ENCODE assay signal across 10 cellular contexts in the genomic region with DNA sequence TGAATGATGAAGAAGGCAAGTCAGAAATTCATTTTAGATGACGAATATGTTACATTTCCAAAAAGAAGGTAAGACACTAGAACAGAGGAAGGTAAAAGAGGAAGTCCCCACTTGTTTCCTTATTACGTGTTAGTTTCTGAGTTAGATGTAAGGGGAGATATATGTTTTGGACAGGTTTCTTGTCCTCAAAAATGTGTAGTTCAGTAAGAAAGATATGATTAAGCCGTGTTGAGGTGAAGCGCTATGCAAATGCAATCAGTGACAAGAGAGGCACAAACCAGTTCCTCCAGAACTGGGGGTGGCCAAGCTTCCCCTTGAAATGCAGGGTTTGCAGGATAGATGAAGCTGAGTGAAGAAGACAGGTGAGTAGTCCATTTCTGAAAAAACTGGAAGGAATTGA.
DNase-seq lines count a peak whose midpoint lies in the region; ATAC-seq lines count a peak whose summit lies in the region.
"Had no signal": no experiment of that assay in that cellular context is flagged by ENCODE, and none has a peak within 500 bp of the region (broad histone marks: within the 10 kb centered on the region; RNA-seq: fewer than 3 reads in every experiment).

No MANE protein-coding gene starts in this region.

- peak overlapping the region; percentile 50 for H3K4me3 Mint-ChIP-seq in activated T-cell treated with anti-CD3 and anti-CD28 coated beads, Interleukin-2, amount 50 U/mL, for 4 hours
- H3K4me3 Mint-ChIP-seq in stimulated activated naive B cell treated with anti-CD40 and anti-IgM and Interleukin-4, amounts not matched to agents 10 μg/mL and 1 μg/mL and 100 μg/mL, for 72 hours = peak overlapping the region; percentile 64 to 77

- no peaks in the 10 kb centered on the region for H3K9me3 Mint-ChIP-seq in activated T-cell treated with anti-CD3 and anti-CD28 coated beads, Interleukin-2, amount 50 U/mL, for 4 hours
- peaks cover 11 to 14% of the 10 kb centered on the region in 2 donors for H3K9me3 Mint-ChIP-seq in stimulated activated naive B cell treated with anti-CD40 and anti-IgM and Interleukin-4, amounts not matched to agents 10 μg/mL and 1 μg/mL and 100 μg/mL, for 72 hours

- no peak for DNase-seq in activated T-cell treated with anti-CD3 and anti-CD28 coated beads, Interleukin-2, amount 50 U/mL, for 4 hours
- DNase-seq in activated T-cell treated with anti-CD3 and anti-CD28 coated beads, Interleukin-2, amount 50 U/mL, for 1 hour = no peak
- peak; percentile 45 to 63 for DNase-seq in activated CD4-positive, alpha-beta T cell treated with anti-CD3 and anti-CD28 coated beads, Interleukin-2, amount 50 U/mL, for 48 hours
- peak; percentile 48 for DNase-seq in stimulated activated naive B cell treated with anti-CD40 and anti-IgM and Interleukin-4, amounts not matched to agents 10 μg/mL and 1 μg/mL and 100 μg/mL, for 72 hours
- no peak for DNase-seq in occipital lobe (lab: John Stamatoyannopoulos, UW)
- no peak for DNase-seq in foreskin melanocyte
- no peak for DNase-seq in activated CD8-positive, alpha-beta memory T cell treated with anti-CD3 and anti-CD28 coated beads, Interleukin-2, amount 50 U/mL, for 4 hours
- DNase-seq: left cardiac atrium, NCI-H1694 treated with DMSO at 0.1 percent for 48 hours had no signal

- peak overlapping the region; percentile 96 for H3K27ac Mint-ChIP-seq in stimulated activated naive B cell treated with anti-CD40 and anti-IgM and Interleukin-4, amounts not matched to agents 10 μg/mL and 1 μg/mL and 100 μg/mL, for 72 hours

- H3K4me1 Mint-ChIP-seq in activated T-cell treated with anti-CD3 and anti-CD28 coated beads, Interleukin-2, amount 50 U/mL, for 4 hours (ENCODE audit: low read depth) = peaks cover 26% of the 10 kb centered on the region
- peaks cover 43 to 59% of the 10 kb centered on the region in 2 donors for H3K4me1 Mint-ChIP-seq in stimulated activated naive B cell treated with anti-CD40 and anti-IgM and Interleukin-4, amounts not matched to agents 10 μg/mL and 1 μg/mL and 100 μg/mL, for 72 hours

- no peaks in the 10 kb centered on the region for H3K36me3 Mint-ChIP-seq in activated T-cell treated with anti-CD3 and anti-CD28 coated beads, Interleukin-2, amount 50 U/mL, for 4 hours (ENCODE audit: insufficient read depth)
- H3K36me3 Mint-ChIP-seq in stimulated activated naive B cell treated with anti-CD40 and anti-IgM and Interleukin-4, amounts not matched to agents 10 μg/mL and 1 μg/mL and 100 μg/mL, for 72 hours = peaks cover 3 to 13% of the 10 kb centered on the region in 2 donors

- ATAC-seq in activated T-cell treated with anti-CD3 and anti-CD28 coated beads, Interleukin-2, amount 50 U/mL, for 4 hours = peak; percentile 74 to 78
- peak; percentile 55 for ATAC-seq in HG03469 (IDR thresholded peaks at IDR 0.05; ENCODE audit: unreplicated experiment)
- ATAC-seq in stimulated activated naive B cell treated with anti-CD40 and anti-IgM and Interleukin-4, amounts not matched to agents 10 μg/mL and 1 μg/mL and 100 μg/mL, for 72 hours (replicated peaks) = peak; percentile 83 to 86
- ATAC-seq: left cardiac atrium had no signal

- no peaks in the 10 kb centered on the region for H3K27me3 Mint-ChIP-seq in activated T-cell treated with anti-CD3 and anti-CD28 coated beads, Interleukin-2, amount 50 U/mL, for 4 hours (ENCODE audit: low read depth)
- H3K27me3 Mint-ChIP-seq in stimulated activated naive B cell treated with anti-CD40 and anti-IgM and Interleukin-4, amounts not matched to agents 10 μg/mL and 1 μg/mL and 100 μg/mL, for 72 hours = peaks cover 0 to 6% of the 10 kb centered on the region in 2 donors

Comparison
In these comparisons a context has a peak if more than half of its experiments do, and no peak if none do; other contexts are left out.
1. DNase-seq: peak in activated CD4-positive, alpha-beta T cell treated with anti-CD3 and anti-CD28 coated beads, Interleukin-2, amount 50 U/mL, for 48 hours (2 of 2) and stimulated activated naive B cell treated with anti-CD40 and anti-IgM and Interleukin-4, amounts not matched to agents 10 μg/mL and 1 μg/mL and 100 μg/mL, for 72 hours (single experiment); none in activated T-cell treated with anti-CD3 and anti-CD28 coated beads, Interleukin-2, amount 50 U/mL, for 4 hours (single experiment), activated T-cell treated with anti-CD3 and anti-CD28 coated beads, Interleukin-2, amount 50 U/mL, for 1 hour (single experiment), occipital lobe (single experiment), foreskin melanocyte (single experiment) and activated CD8-positive, alpha-beta memory T cell treated with anti-CD3 and anti-CD28 coated beads, Interleukin-2, amount 50 U/mL, for 4 hours (single experiment).
2. Peak in every context shown above with its lines, with median percentiles within 50 percentile points of each other: ATAC-seq.